Comparison of ENCODE assay signal across 19 cellular contexts in genomic region chr5:10253390-10253789, GRCh38. TPM values are rescaled to one million over a fixed set of nuclear protein-coding genes. Genes with fewer than 3 reads are reported as not detected.
DNase-seq lines count a peak whose midpoint lies in the region; ATAC-seq, FAIRE-seq and TF ChIP-seq lines count a peak whose summit lies in the region.
"Had no signal": no experiment of that assay in that cellular context is flagged by ENCODE, and none has a peak within 500 bp of the region (broad histone marks: within the 10 kb centered on the region; RNA-seq: fewer than 3 reads in every experiment).

No MANE protein-coding gene starts in this region.

- no peak for DNase-seq in activated T-cell treated with anti-CD3 and anti-CD28 coated beads, Interleukin-2, amount 50 U/mL, for 4 hours
- DNase-seq in activated T-cell treated with anti-CD3 and anti-CD28 coated beads, Interleukin-2, amount 50 U/mL, for 48 hours: no peak
- no peak for DNase-seq in HFF-Myc (ENCODE audit: extremely low read depth, low read depth)
- DNase-seq in osteoblast (ENCODE audit: insufficient read length, low spot score, missing footprints): no peak
- no peak for DNase-seq in HTR-8/SVneo (ENCODE audit: insufficient read length, low spot score)
- no peak for DNase-seq in HK-2 (ENCODE audit: unreplicated experiment)
- no peak for DNase-seq in stimulated activated CD4-positive, alpha-beta T cell treated with anti-CD3 and anti-CD28 coated beads, Interleukin-12 subunit alpha, Interleukin-12 subunit beta, amount 100 ng/mL, for 4 hours
- DNase-seq: activated effector memory CD4-positive, alpha-beta T cell treated with anti-CD3 and anti-CD28 coated beads, Interleukin-2, amount 50 U/mL, for 16 hours; amygdala; kidney glomerular epithelial cell; nucleus accumbens; SHP77; spleen; SW 1271 had no signal

- peak overlapping the region; percentile 2 for H3K27ac ChIP-seq in osteoblast (ENCODE audit: low read depth, low read length)
- H3K27ac ChIP-seq: C4-2B, cardiac muscle cell, spleen had no signal

- H2AFZ ChIP-seq in osteoblast (ENCODE audit: low read length): no peak overlapping the region

- peaks cover 63% of the 10 kb centered on the region for H3K4me1 Mint-ChIP-seq in activated T-cell treated with anti-CD3 and anti-CD28 coated beads, Interleukin-2, amount 50 U/mL, for 4 hours (ENCODE audit: low read depth)
- peaks cover 60% of the 10 kb centered on the region for H3K4me1 Mint-ChIP-seq in activated naive CD8-positive, alpha-beta T cell (ENCODE audit: low read depth)

- H3K9me3 ChIP-seq in osteoblast (ENCODE audit: low read depth, low read length): no peaks in the 10 kb centered on the region
- H3K9me3 ChIP-seq: spleen had no signal

- peaks cover 50% of the 10 kb centered on the region for H3K36me3 ChIP-seq in osteoblast (ENCODE audit: insufficient read depth, low read length)

- no peak for FAIRE-seq in HTR-8/SVneo (lab: Jason Lieb, UNC)
- FAIRE-seq: G401.6, TTC549 had no signal

- H3K36me3 Mint-ChIP-seq in activated T-cell treated with anti-CD3 and anti-CD28 coated beads, Interleukin-2, amount 50 U/mL, for 4 hours (ENCODE audit: insufficient read depth): peaks cover 41% of the 10 kb centered on the region
- peaks cover 15% of the 10 kb centered on the region for H3K36me3 Mint-ChIP-seq in activated naive CD8-positive, alpha-beta T cell

- H3K4me2 ChIP-seq in osteoblast (ENCODE audit: insufficient read depth, low read length): no peak overlapping the region

- H4K20me1 ChIP-seq in osteoblast (ENCODE audit: insufficient read depth, low read length): peaks cover 43% of the 10 kb centered on the region

- peak overlapping the region; percentile 35 for H3K4me3 Mint-ChIP-seq in activated T-cell treated with anti-CD3 and anti-CD28 coated beads, Interleukin-2, amount 50 U/mL, for 4 hours
- peak overlapping the region; percentile 75 for H3K4me3 Mint-ChIP-seq in activated naive CD8-positive, alpha-beta T cell

- peaks cover 14% of the 10 kb centered on the region for H3K4me1 ChIP-seq in osteoblast (ENCODE audit: insufficient read depth, low read length)

- no peak for ATAC-seq in activated T-cell treated with anti-CD3 and anti-CD28 coated beads, Interleukin-2, amount 50 U/mL, for 4 hours

- H3K27me3 ChIP-seq in osteoblast (ENCODE audit: insufficient read depth, low read length): no peaks in the 10 kb centered on the region
- H3K27me3 ChIP-seq: cardiac muscle cell, spleen had no signal

- TF ChIP-seq CTCF in HFF-Myc (IDR thresholded peaks at IDR 0.05; ENCODE audit: low read depth, low read length, missing control alignments) (no peak), osteoblast (IDR thresholded peaks at IDR 0.05; ENCODE audit: extremely low read depth, low read depth, low read length) (no peak)

- H3K27ac Mint-ChIP-seq in activated naive CD8-positive, alpha-beta T cell: no peak overlapping the region

- peaks cover 81% of the 10 kb centered on the region for H3K79me2 ChIP-seq in osteoblast (ENCODE audit: insufficient read depth, low read length)

- no peaks in the 10 kb centered on the region for H3K27me3 Mint-ChIP-seq in activated T-cell treated with anti-CD3 and anti-CD28 coated beads, Interleukin-2, amount 50 U/mL, for 4 hours (ENCODE audit: low read depth)
- H3K27me3 Mint-ChIP-seq in activated naive CD8-positive, alpha-beta T cell: no peaks in the 10 kb centered on the region

- H3K9me3 Mint-ChIP-seq in activated T-cell treated with anti-CD3 and anti-CD28 coated beads, Interleukin-2, amount 50 U/mL, for 4 hours: no peaks in the 10 kb centered on the region
- H3K9me3 Mint-ChIP-seq in activated naive CD8-positive, alpha-beta T cell (ENCODE audit: low read depth): no peaks in the 10 kb centered on the region

- peak overlapping the region; percentile 100 for H3K4me3 ChIP-seq in HFF-Myc (replicated peaks; ENCODE audit: low read depth, low read length)
- H3K4me3 ChIP-seq in osteoblast (ENCODE audit: insufficient read depth, low read length): no peak overlapping the region
- H3K4me3 ChIP-seq: cardiac muscle cell, spleen had no signal

RNA-seq across cellular contexts. Expression of gene CCT5, which starts 3.3 kb away (rescaled TPM):
- total RNA-seq in activated T-cell treated with anti-CD3 and anti-CD28 coated beads, Interleukin-2, amount 50 U/mL, for 4 hours: 100 to 1,000 TPM; 597 to 728 (median 646) TPM
- 237 and 238 TPM in 2 replicates for total RNA-seq in osteoblast

RNA-seq across cellular contexts. Expression of gene ATPSCKMT, which starts 3.7 kb away (rescaled TPM):
- 10 to 100 TPM; 25.3 to 32.5 (median 27.7) TPM for total RNA-seq in activated T-cell treated with anti-CD3 and anti-CD28 coated beads, Interleukin-2, amount 50 U/mL, for 4 hours
- 18.3 and 23.2 TPM in 2 replicates for total RNA-seq in osteoblast

RNA-seq across cellular contexts. Expression of gene CMBL, which starts 54.3 kb away (rescaled TPM):
- under 1 TPM; 0.76 to 0.94 (median 0.90) TPM for total RNA-seq in activated T-cell treated with anti-CD3 and anti-CD28 coated beads, Interleukin-2, amount 50 U/mL, for 4 hours
- total RNA-seq in osteoblast: 9.0 and 13.8 TPM in 2 replicates
